ENCODE assay signal across 1 cellular context in genomic region chr7:149261829-149262617, GRCh38.
TF ChIP-seq lines count a peak whose summit lies in the region.

Gene ZNF783 (plus strand): TSS chr7:149262196. CDS start chr7:149262334, 138 bp downstream.

TF ChIP-seq in K562, 482 proteins besides CTCF, POLR2A, EP300 and RAD21 (continued from another document and continues in another):
- TF ChIP-seq, protein P1, sequence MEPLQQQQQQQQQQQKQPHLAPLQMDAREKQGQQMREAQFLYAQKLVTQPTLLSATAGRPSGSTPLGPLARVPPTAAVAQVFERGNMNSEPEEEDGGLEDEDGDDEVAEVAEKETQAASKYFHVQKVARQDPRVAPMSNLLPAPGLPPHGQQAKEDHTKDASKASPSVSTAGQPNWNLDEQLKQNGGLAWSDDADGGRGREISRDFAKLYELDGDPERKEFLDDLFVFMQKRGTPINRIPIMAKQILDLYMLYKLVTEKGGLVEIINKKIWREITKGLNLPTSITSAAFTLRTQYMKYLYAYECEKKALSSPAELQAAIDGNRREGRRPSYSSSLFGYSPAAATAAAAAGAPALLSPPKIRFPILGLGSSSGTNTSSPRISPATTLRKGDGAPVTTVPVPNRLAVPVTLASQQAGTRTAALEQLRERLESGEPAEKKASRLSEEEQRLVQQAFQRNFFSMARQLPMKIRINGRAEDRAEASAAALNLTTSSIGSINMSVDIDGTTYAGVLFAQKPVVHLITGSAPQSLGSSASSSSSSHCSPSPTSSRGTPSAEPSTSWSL (CRISPR knock-in tag; IDR thresholded peaks at IDR 0.05; ENCODE audit: borderline replicate concordance) = no peak
- TF ChIP-seq NBN (IDR thresholded peaks at IDR 0.05; ENCODE audit: low read depth) (0 out of 2 replicates have a peak, but pooled peaks have one; percentile 6), VEZF1 (CRISPR knock-in tag; IDR thresholded peaks at IDR 0.05) (no peak), GABPA (tag; conservative IDR thresholded peaks at IDR 0.05; ENCODE audit: low read depth) (peak; percentile 37), PCBP1 (IDR thresholded peaks at IDR 0.05; ENCODE audit: low read depth, low read length, poor library complexity, severe bottlenecking) (no peak), ZNF589 (CRISPR knock-in tag; IDR thresholded peaks at IDR 0.05; ENCODE audit: low read depth) (no peak), PRMT5 (CRISPR knock-in tag; IDR thresholded peaks at IDR 0.05) (no peak), SMARCA4 (IDR thresholded peaks at IDR 0.05) (no peak), ZNF696 (CRISPR knock-in tag; conservative IDR thresholded peaks at IDR 0.05) (no peak), XRCC5 (IDR thresholded peaks at IDR 0.05; ENCODE audit: low read depth, low read length) (no peak), ATF6 (CRISPR knock-in tag; IDR thresholded peaks at IDR 0.05) (no peak; the same call in 1 of the 2 replicates), FOS (IDR thresholded peaks at IDR 0.05; ENCODE audit: extremely low read depth, insufficient read length) (no peak), CEBPG (CRISPR knock-in tag; IDR thresholded peaks at IDR 0.05) (no peak), CEBPG (tag; conservative IDR thresholded peaks at IDR 0.05 in 1 of 2, IDR thresholded peaks at IDR 0.05 in 1 of 2) (no peak), ZNF583 (CRISPR knock-in tag; IDR thresholded peaks at IDR 0.05) (no peak), U2AF1 (optimal IDR thresholded peaks at IDR 0.05; ENCODE audit: low read depth, low read length) (no peak), SUPT5H (IDR thresholded peaks at IDR 0.05) (no peak), ZNF707 (CRISPR knock-in tag; conservative IDR thresholded peaks at IDR 0.05) (no peak), KDM5B (IDR thresholded peaks at IDR 0.05; ENCODE audit: insufficient replicate concordance, low read depth, low read length) (peak; percentile 52), BRD9 (IDR thresholded peaks at IDR 0.05; ENCODE audit: low read depth, partially characterized antibody) (no peak), NELFE (IDR thresholded peaks at IDR 0.05; ENCODE audit: insufficient read depth, insufficient read length) (no peak), HEY1 (CRISPR knock-in tag; IDR thresholded peaks at IDR 0.05; ENCODE audit: borderline replicate concordance) (no peak), TAF9B (IDR thresholded peaks at IDR 0.05; ENCODE audit: partially characterized antibody) (no peak), IRF9 (tag; IDR thresholded peaks at IDR 0.05) (no peak), ZNF347 (CRISPR knock-in tag; IDR thresholded peaks at IDR 0.05; ENCODE audit: low read depth) (no peak), TEAD1 (CRISPR knock-in tag; IDR thresholded peaks at IDR 0.05) (peak in 1 of 2 experiments; percentile 23; a peak in 1 of 4 replicates), TGIF2 (CRISPR knock-in tag; IDR thresholded peaks at IDR 0.05) (0 out of 2 replicates have a peak, but pooled peaks have one; percentile 36), ELF2 (CRISPR knock-in tag; IDR thresholded peaks at IDR 0.05) (no peak), AFF4 (CRISPR knock-in tag; IDR thresholded peaks at IDR 0.05) (0 out of 2 replicates have a peak, but pooled peaks have one; percentile 64), CHD2 (IDR thresholded peaks at IDR 0.05; ENCODE audit: low read depth, low read length) (peak; percentile 66), TCFL5 (CRISPR knock-in tag; conservative IDR thresholded peaks at IDR 0.05) (no peak), FOXA1 (IDR thresholded peaks at IDR 0.05; ENCODE audit: borderline replicate concordance) (no peak), ZNF778 (CRISPR knock-in tag; IDR thresholded peaks at IDR 0.05) (no peak), ZNF311 (CRISPR knock-in tag; IDR thresholded peaks at IDR 0.05) (no peak), ZFP30 (CRISPR knock-in tag; IDR thresholded peaks at IDR 0.05; ENCODE audit: borderline replicate concordance) (no peak), ZNF3 (CRISPR knock-in tag; IDR thresholded peaks at IDR 0.05) (no peak), SLC30A9 (CRISPR knock-in tag; IDR thresholded peaks at IDR 0.05) (no peak), PURB (CRISPR knock-in tag; IDR thresholded peaks at IDR 0.05; ENCODE audit: low read depth) (no peak), ZBTB1 (CRISPR knock-in tag; IDR thresholded peaks at IDR 0.05; ENCODE audit: borderline replicate concordance, low read depth) (peak; percentile 56; the same call in 1 of the 2 replicates), SRSF7 (optimal IDR thresholded peaks at IDR 0.05; ENCODE audit: low read depth, low read length) (no peak), GATAD2A (IDR thresholded peaks at IDR 0.05) (no peak), HDAC1 (IDR thresholded peaks at IDR 0.05) (no peak; a peak in 1 of 4 replicates), ELK1 (CRISPR knock-in tag; IDR thresholded peaks at IDR 0.05) (no peak; the same call in 1 of the 2 replicates), TOE1 (IDR thresholded peaks at IDR 0.05; ENCODE audit: borderline replicate concordance) (no peak), TOE1 (CRISPR knock-in tag; IDR thresholded peaks at IDR 0.05; ENCODE audit: borderline replicate concordance, low read depth) (no peak; the same call in 1 of the 2 replicates), HES1 (IDR thresholded peaks at IDR 0.05; ENCODE audit: low read depth) (no peak), ZNF398 (CRISPR knock-in tag; IDR thresholded peaks at IDR 0.05) (no peak), BDP1 (IDR thresholded peaks at IDR 0.05; ENCODE audit: insufficient read depth, insufficient read length) (no peak), RBM34 (IDR thresholded peaks at IDR 0.05; ENCODE audit: borderline replicate concordance, insufficient read depth, low read length) (no peak)
- TF ChIP-seq, protein P2, sequence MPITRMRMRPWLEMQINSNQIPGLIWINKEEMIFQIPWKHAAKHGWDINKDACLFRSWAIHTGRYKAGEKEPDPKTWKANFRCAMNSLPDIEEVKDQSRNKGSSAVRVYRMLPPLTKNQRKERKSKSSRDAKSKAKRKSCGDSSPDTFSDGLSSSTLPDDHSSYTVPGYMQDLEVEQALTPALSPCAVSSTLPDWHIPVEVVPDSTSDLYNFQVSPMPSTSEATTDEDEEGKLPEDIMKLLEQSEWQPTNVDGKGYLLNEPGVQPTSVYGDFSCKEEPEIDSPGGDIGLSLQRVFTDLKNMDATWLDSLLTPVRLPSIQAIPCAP (CRISPR knock-in tag; IDR thresholded peaks at IDR 0.05; ENCODE audit: borderline replicate concordance) = no peak
- TF ChIP-seq, protein P3, sequence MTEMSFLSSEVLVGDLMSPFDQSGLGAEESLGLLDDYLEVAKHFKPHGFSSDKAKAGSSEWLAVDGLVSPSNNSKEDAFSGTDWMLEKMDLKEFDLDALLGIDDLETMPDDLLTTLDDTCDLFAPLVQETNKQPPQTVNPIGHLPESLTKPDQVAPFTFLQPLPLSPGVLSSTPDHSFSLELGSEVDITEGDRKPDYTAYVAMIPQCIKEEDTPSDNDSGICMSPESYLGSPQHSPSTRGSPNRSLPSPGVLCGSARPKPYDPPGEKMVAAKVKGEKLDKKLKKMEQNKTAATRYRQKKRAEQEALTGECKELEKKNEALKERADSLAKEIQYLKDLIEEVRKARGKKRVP (CRISPR knock-in tag; IDR thresholded peaks at IDR 0.05) = no peak
- TF ChIP-seq, protein P4, sequence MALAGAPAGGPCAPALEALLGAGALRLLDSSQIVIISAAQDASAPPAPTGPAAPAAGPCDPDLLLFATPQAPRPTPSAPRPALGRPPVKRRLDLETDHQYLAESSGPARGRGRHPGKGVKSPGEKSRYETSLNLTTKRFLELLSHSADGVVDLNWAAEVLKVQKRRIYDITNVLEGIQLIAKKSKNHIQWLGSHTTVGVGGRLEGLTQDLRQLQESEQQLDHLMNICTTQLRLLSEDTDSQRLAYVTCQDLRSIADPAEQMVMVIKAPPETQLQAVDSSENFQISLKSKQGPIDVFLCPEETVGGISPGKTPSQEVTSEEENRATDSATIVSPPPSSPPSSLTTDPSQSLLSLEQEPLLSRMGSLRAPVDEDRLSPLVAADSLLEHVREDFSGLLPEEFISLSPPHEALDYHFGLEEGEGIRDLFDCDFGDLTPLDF (CRISPR knock-in tag; IDR thresholded peaks at IDR 0.05) = no peak
